Comparison of ENCODE assay signal across 8 cellular contexts in genomic region chr1:181100924-181101323, GRCh38. TPM values are rescaled to one million over a fixed set of nuclear protein-coding genes. Genes with fewer than 3 reads are reported as not detected.
DNase-seq lines count a peak whose midpoint lies in the region; ATAC-seq and TF ChIP-seq lines count a peak whose summit lies in the region.
"Had no signal": no experiment of that assay in that cellular context is flagged by ENCODE, and none has a peak within 500 bp of the region (broad histone marks: within the 10 kb centered on the region; RNA-seq: fewer than 3 reads in every experiment).

No MANE protein-coding gene starts in this region.

- dilution Hi-C loops in mammary epithelial cell (cut with HindIII; ENCODE audit: low sequenced_read_pairs): no loop called here

- H3K4me3 ChIP-seq in GM23248 (no peak overlapping the region), OCI-LY3 (ENCODE audit: low read length) (peak overlapping the region; percentile 62), mammary epithelial cell (replicated peaks in 1 of 3; ENCODE audit: insufficient read depth in 1 of 3, low read depth in 2 of 3, low read length in 3 of 3) (no peak overlapping the region), neural progenitor cell (no peak overlapping the region)

- peaks cover 10% of the 10 kb centered on the region for H3K27me3 Mint-ChIP-seq in neural progenitor cell (ENCODE audit: insufficient read depth, low read depth)

- H3K4me1 ChIP-seq in GM23248 (ENCODE audit: insufficient read depth): peaks cover 70% of the 10 kb centered on the region
- H3K4me1 ChIP-seq in OCI-LY3 (ENCODE audit: low read length): peaks cover 87% of the 10 kb centered on the region
- peaks cover 72% of the 10 kb centered on the region for H3K4me1 ChIP-seq in mammary epithelial cell (ENCODE audit: insufficient read depth, low read length)
- H3K4me1 ChIP-seq in neural progenitor cell: peaks cover 63% of the 10 kb centered on the region

- H3K36me3 Mint-ChIP-seq in neural progenitor cell: no peaks in the 10 kb centered on the region

- intact Hi-C loops in mammary epithelial cell (cut with micrococcal nuclease): no loop called here

- no peaks in the 10 kb centered on the region for H3K9me3 ChIP-seq in GM23248 (ENCODE audit: low read depth)
- H3K9me3 ChIP-seq in OCI-LY3 (ENCODE audit: insufficient read depth, low read length): no peaks in the 10 kb centered on the region
- H3K9me3 ChIP-seq in mammary epithelial cell (replicated peaks; ENCODE audit: insufficient read depth, low read length): no peaks in the 10 kb centered on the region
- no peaks in the 10 kb centered on the region for H3K9me3 ChIP-seq in neural progenitor cell (ENCODE audit: low read depth)

- H3K27me3 ChIP-seq in GM23248 (replicated peaks; ENCODE audit: insufficient read depth): no peaks in the 10 kb centered on the region
- peaks cover 10% of the 10 kb centered on the region for H3K27me3 ChIP-seq in OCI-LY3 (ENCODE audit: low read depth, low read length)
- no peaks in the 10 kb centered on the region for H3K27me3 ChIP-seq in mammary epithelial cell (ENCODE audit: insufficient read depth, low read length)
- peaks cover 61% of the 10 kb centered on the region for H3K27me3 ChIP-seq in neural progenitor cell

- CTCF ChIA-PET in mammary epithelial cell (lab: Charles Lee; ENCODE audit: low non-redundant PET): no interaction called here

- H3K79me2 ChIP-seq in GM23248 (ENCODE audit: insufficient read depth): peaks cover 19% of the 10 kb centered on the region; the same call in 1 of the 2 replicates
- H3K79me2 ChIP-seq in OCI-LY3 (ENCODE audit: low read length): peaks cover 23% of the 10 kb centered on the region
- H3K79me2 ChIP-seq in mammary epithelial cell (ENCODE audit: insufficient read depth, low read length): no peaks in the 10 kb centered on the region
- H3K79me2 ChIP-seq in neural progenitor cell (ENCODE audit: low read depth): no peaks in the 10 kb centered on the region

- H3K4me3 Mint-ChIP-seq in neural progenitor cell: peak overlapping the region; percentile 5

- peaks cover 84% of the 10 kb centered on the region for H3K4me1 Mint-ChIP-seq in neural progenitor cell

- no peak for ATAC-seq in HG02623 (IDR thresholded peaks at IDR 0.05; ENCODE audit: unreplicated experiment)

- no peak for DNase-seq in GM23248
- no peak for DNase-seq in mammary epithelial cell
- no peak for DNase-seq in neural progenitor cell (ENCODE audit: low spot score)
- no peak for DNase-seq in DMS53 (lab: John Stamatoyannopoulos, UW)
- no peak for DNase-seq in COLO668 (lab: John Stamatoyannopoulos, UW; ENCODE audit: unreplicated experiment)
- DNase-seq: MM.1S had no signal

- H3F3A ChIP-seq in GM23248 (ENCODE audit: insufficient read depth) (peaks cover 64% of the 10 kb centered on the region), neural progenitor cell (ENCODE audit: low read depth) (peaks cover 48% of the 10 kb centered on the region)

- H2AFZ ChIP-seq in GM23248 (no peak overlapping the region), OCI-LY3 (ENCODE audit: low read depth, low read length) (no peak overlapping the region), mammary epithelial cell (ENCODE audit: low read depth, low read length) (no peak overlapping the region), neural progenitor cell (replicated peaks) (no peak overlapping the region)

- no peaks in the 10 kb centered on the region for H3K36me3 ChIP-seq in GM23248 (ENCODE audit: low read depth)
- peaks cover 14% of the 10 kb centered on the region for H3K36me3 ChIP-seq in OCI-LY3 (replicated peaks; ENCODE audit: low read depth, low read length)
- no peaks in the 10 kb centered on the region for H3K36me3 ChIP-seq in mammary epithelial cell (ENCODE audit: insufficient read depth, low read length)
- H3K36me3 ChIP-seq in neural progenitor cell: no peaks in the 10 kb centered on the region

- H3K9me2 ChIP-seq in GM23248 (ENCODE audit: insufficient read depth): no peaks in the 10 kb centered on the region

- peak overlapping the region; percentile 56 for H3K4me2 ChIP-seq in GM23248 (ENCODE audit: unreplicated experiment)
- peak overlapping the region; percentile 85 for H3K4me2 ChIP-seq in OCI-LY3 (ENCODE audit: low read length)
- H3K4me2 ChIP-seq in mammary epithelial cell (ENCODE audit: insufficient read depth, low read depth, low read length): peak overlapping the region; percentile 32
- peak overlapping the region; percentile 74 for H3K4me2 ChIP-seq in neural progenitor cell

- H3K9ac ChIP-seq in GM23248: no peak overlapping the region
- H3K9ac ChIP-seq in OCI-LY3 (ENCODE audit: low read length): peak overlapping the region; percentile 62; the same call in 1 of the 2 replicates
- H3K9ac ChIP-seq in mammary epithelial cell (ENCODE audit: insufficient read depth, low read length): no peak overlapping the region
- no peak overlapping the region for H3K9ac ChIP-seq in neural progenitor cell

- WGBS in GM23248 (ENCODE audit: low coverage in 1 of 2, low lambda C conversion rate in 2 of 2, missing lambda C conversion rate in 2 of 2), 2 experiments: 87 to 91% methylated on average over 4 of the region's 4 CpGs
- 100% methylated on average over 4 of the region's 4 CpGs for WGBS in mammary epithelial cell (ENCODE audit: low coverage, missing lambda C conversion rate)

- H3K27ac ChIP-seq in GM23248 (0 out of 2 replicates have a peak overlapping the region, but pooled peaks have one; percentile 7), OCI-LY3 (ENCODE audit: low read length) (peak overlapping the region; percentile 89), mammary epithelial cell (ENCODE audit: insufficient read depth, low read depth, low read length) (peak overlapping the region; percentile 73), neural progenitor cell (no peak overlapping the region)

- no peak for TF ChIP-seq CTCF in OCI-LY3 (IDR thresholded peaks at IDR 0.05; ENCODE audit: low read depth, low read length)
- no peak for TF ChIP-seq CTCF in mammary epithelial cell (conservative IDR thresholded peaks at IDR 0.05 in 1 of 2, IDR thresholded peaks at IDR 0.05 in 1 of 2; ENCODE audit: extremely low read depth in 1 of 2, insufficient read depth in 1 of 2, low read depth in 1 of 2, low read length in 2 of 2)
- no peak for TF ChIP-seq CTCF in neural progenitor cell (IDR thresholded peaks at IDR 0.05)

- H3K27ac Mint-ChIP-seq in neural progenitor cell: no peak overlapping the region

- in situ Hi-C loops in GM23248 (cut with MboI) (no loop called here), mammary epithelial cell (cut with MboI; ENCODE audit: low sequenced_read_pairs in 2 of 2) (no loop called here)

- H3K9me3 Mint-ChIP-seq in neural progenitor cell: no peaks in the 10 kb centered on the region

- no TSS peak for BruUV-seq in mammary epithelial cell (replicated peaks; lab: Mats Ljungman, UMichigan)

- no peaks in the 10 kb centered on the region for H4K20me1 ChIP-seq in GM23248 (ENCODE audit: insufficient read depth)
- peaks cover 20% of the 10 kb centered on the region for H4K20me1 ChIP-seq in OCI-LY3 (ENCODE audit: insufficient read depth, low read length)
- no peaks in the 10 kb centered on the region for H4K20me1 ChIP-seq in mammary epithelial cell (ENCODE audit: insufficient read depth, low read length)
- no peaks in the 10 kb centered on the region for H4K20me1 ChIP-seq in neural progenitor cell (ENCODE audit: low read depth)

RNA-seq across cellular contexts. Expression of gene IER5, which starts 12.4 kb away (rescaled TPM):
- total RNA-seq in GM23248 (2014; rRNA removed; shearing (Covaris generic)): 33.6 and 38.5 TPM in 2 replicates
- polyA plus RNA-seq in GM23248 (2016; fragmentation: Nextera tagmentation; extraction: Ambion mirVana) (8.1 and 10.8 TPM in 2 replicates), mammary epithelial cell (21.0 TPM)
- total RNA-seq in mammary epithelial cell (10 to 100 TPM; 16.3 to 37.5 TPM), neural progenitor cell (ENCODE audit: low replicate concordance) (8.0 and 15.3 TPM in 2 replicates)
- 11.8 TPM for polyA minus RNA-seq in mammary epithelial cell

Comparison
In these comparisons a context has a peak if more than half of its experiments do, and no peak if none do; other contexts are left out.
1. H3K4me2 ChIP-seq: peak in every context shown above with its lines; median percentile 85 in OCI-LY3; 74 in neural progenitor cell; 56 in GM23248; 32 in mammary epithelial cell.